In the genomic region with DNA sequence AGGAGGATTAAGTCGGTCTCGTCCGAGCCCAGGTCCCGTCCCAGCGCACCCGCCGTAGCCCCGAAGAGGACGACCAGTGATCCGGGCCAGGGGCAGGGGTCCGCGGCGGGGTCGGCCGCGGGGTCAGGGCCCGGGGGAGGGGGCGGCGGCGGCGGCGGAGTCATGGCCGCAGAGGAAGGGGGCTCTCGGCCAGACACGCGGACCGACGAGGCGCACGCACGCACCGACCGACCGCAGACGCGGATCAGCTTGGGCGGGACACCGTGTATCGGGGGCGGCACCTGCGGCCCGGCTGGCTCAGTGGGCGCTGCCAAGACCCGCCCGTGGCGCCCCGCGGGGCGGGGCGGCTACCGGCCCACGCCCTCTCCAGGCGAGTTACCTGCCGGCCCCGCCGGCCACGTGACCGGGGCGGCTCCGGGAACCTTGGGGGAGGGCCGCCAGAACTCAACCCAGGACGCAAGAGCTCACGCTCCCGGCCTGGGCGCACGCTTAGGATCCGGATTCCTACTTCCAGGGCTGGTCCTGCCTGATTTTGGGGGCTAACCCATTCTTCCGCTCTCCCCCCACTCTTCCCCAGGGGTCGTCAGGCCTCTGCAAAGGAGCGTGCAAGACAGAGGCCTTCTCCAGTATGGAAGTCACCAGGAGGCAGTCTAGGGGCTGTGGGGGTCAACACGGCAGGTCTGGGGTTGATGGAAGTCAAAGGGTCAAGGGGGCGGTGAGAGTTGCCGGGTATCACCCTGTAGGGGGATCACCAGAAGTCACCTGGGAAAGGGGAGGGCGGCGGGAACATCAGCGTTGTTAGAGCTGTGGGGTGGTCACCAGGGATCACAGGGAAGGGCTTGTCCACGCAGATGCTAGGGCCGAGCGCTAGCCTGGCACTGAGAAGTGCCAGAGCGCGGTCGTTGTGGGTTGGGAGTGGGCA, we compare ENCODE assay signal across 8 cellular contexts. TPM values are rescaled to one million over a fixed set of nuclear protein-coding genes. Genes with fewer than 3 reads are reported as not detected.
A peak's percentile ranks its signal among the peaks of the same experiment; 100 is the strongest.
DNase-seq lines count a peak whose midpoint lies in the region; ATAC-seq, FAIRE-seq and TF ChIP-seq lines count a peak whose summit lies in the region.

A gene (minus strand): TSS at position 246 of the 922 bp plus-strand sequence. CDS start 82 bp downstream, at position 164.

- H4K20me1 ChIP-seq in BLaER1 treated with 17β-estradiol and CSF1 and Interleukin-3, amounts not matched to agents 10 nM and 100 nM = peaks cover 0 to 34% (median 0%) of the 10 kb centered on the region in 11 experiments; a peak in 7 of 22 replicates

- FAIRE-seq in HTR-8/SVneo (lab: Jason Lieb, UNC) = peak; percentile 20

- H3K9ac ChIP-seq in BLaER1 treated with 17β-estradiol and CSF1 and Interleukin-3, amounts not matched to agents 10 nM and 100 nM = peak within 1 kb of the TSS; percentile 69 to 82 (median 77); a peak in 21 of 22 replicates

- H3K36me3 Mint-ChIP-seq in endothelial cell (ENCODE audit: low read depth, unreplicated experiment) (no peaks in the 10 kb centered on the region), naive B cell (no peaks in the 10 kb centered on the region)

- H3K4me1 Mint-ChIP-seq in endothelial cell (ENCODE audit: unreplicated experiment) (peaks cover 20% of the 10 kb centered on the region), naive B cell (peaks cover 31 to 50% (median 38%) of the 10 kb centered on the region in 3 donors)

- H3K4me2 ChIP-seq in BLaER1 treated with 17β-estradiol and CSF1 and Interleukin-3, amounts not matched to agents 10 nM and 100 nM = peak within 1 kb of the TSS; percentile 87 to 97 (median 92)

- DNase-seq in HTR-8/SVneo (ENCODE audit: insufficient read length, low spot score) (no peak), endothelial cell (ENCODE audit: low spot score) (peak; percentile 24), naive B cell (peak; percentile 46), AG20443 (ENCODE audit: low spot score) (no peak), NOMO-1 (lab: John Stamatoyannopoulos, UW; ENCODE audit: unreplicated experiment in 2 of 2) (no peak)

- TF ChIP-seq CTCF in WI38 (IDR thresholded peaks at IDR 0.05; ENCODE audit: low read depth, low read length) (no peak), endothelial cell (IDR thresholded peaks at IDR 0.05; ENCODE audit: unreplicated experiment) (no peak)

- H3K9me3 Mint-ChIP-seq in endothelial cell (ENCODE audit: unreplicated experiment) (no peaks in the 10 kb centered on the region), naive B cell (no peaks in the 10 kb centered on the region)

- peak within 1 kb of the TSS in 10 of 11 experiments; percentile 58 to 87 (median 81); a peak in 19 of 22 replicates for H3K27ac ChIP-seq in BLaER1 treated with 17β-estradiol and CSF1 and Interleukin-3, amounts not matched to agents 10 nM and 100 nM

- H3K4me3 Mint-ChIP-seq in endothelial cell (ENCODE audit: unreplicated experiment) = peak within 1 kb of the TSS; percentile 82
- H3K4me3 Mint-ChIP-seq in naive B cell = peak within 1 kb of the TSS; percentile 87 to 96 (median 94)

- peaks cover 0 to 12% (median 6%) of the 10 kb centered on the region in 11 experiments; a peak in 16 of 22 replicates for H3K36me3 ChIP-seq in BLaER1 treated with 17β-estradiol and CSF1 and Interleukin-3, amounts not matched to agents 10 nM and 100 nM

- peaks cover 0 to 16% (median 7%) of the 10 kb centered on the region in 11 experiments; a peak in 13 of 22 replicates for H3K9me3 ChIP-seq in BLaER1 treated with 17β-estradiol and CSF1 and Interleukin-3, amounts not matched to agents 10 nM and 100 nM (replicated peaks in 1 of 11)

- H3K27me3 Mint-ChIP-seq in endothelial cell (ENCODE audit: unreplicated experiment) = peaks cover 26% of the 10 kb centered on the region
- no peaks in the 10 kb centered on the region for H3K27me3 Mint-ChIP-seq in naive B cell

- H3K27me3 ChIP-seq in BLaER1 treated with 17β-estradiol and CSF1 and Interleukin-3, amounts not matched to agents 10 nM and 100 nM = no peaks in the 10 kb centered on the region

- H3K4me1 ChIP-seq in BLaER1 treated with 17β-estradiol and CSF1 and Interleukin-3, amounts not matched to agents 10 nM and 100 nM = peaks cover 43 to 72% (median 54%) of the 10 kb centered on the region in 10 experiments

- peak within 1 kb of the TSS; percentile 55 to 70 (median 62); a peak in 19 of 20 replicates for H3K4me3 ChIP-seq in BLaER1 treated with 17β-estradiol and CSF1 and Interleukin-3, amounts not matched to agents 10 nM and 100 nM
- peak within 1 kb of the TSS; percentile 60 for H3K4me3 ChIP-seq in WI38 (ENCODE audit: low read depth, low read length)

- ATAC-seq in naive B cell (ENCODE audit: low read depth in 2 of 2) (peak; percentile 27 to 36), GM21390 (IDR thresholded peaks at IDR 0.05; ENCODE audit: unreplicated experiment) (no peak)

- H3K27ac Mint-ChIP-seq in endothelial cell (ENCODE audit: unreplicated experiment) (peak within 1 kb of the TSS; percentile 48), naive B cell (peak within 1 kb of the TSS; percentile 33 to 95 (median 69))

RNA-seq across cellular contexts. Expression of the gene that starts here (rescaled TPM):
- 0.64 TPM for total RNA-seq in endothelial cell (ENCODE audit: unreplicated experiment)
- polyA plus RNA-seq in naive B cell (ENCODE audit: low read depth in 6 of 6) = 1 to 10 TPM in 2 of 6 donors, under 1 TPM in 3, not detected in 1; 0.32 to 2.8 (median 0.87) TPM

Comparison
In these comparisons a context has a peak if more than half of its experiments do, and no peak if none do; other contexts are left out.
1. Peak in DNase-seq in endothelial cell; RNA of the gene not detected or under 1 TPM.